Comparison of ENCODE assay signal across 2 cellular contexts in genomic region chr22:41593336-41593960, GRCh38. TPM values are rescaled to one million over a fixed set of nuclear protein-coding genes. Genes with fewer than 3 reads are reported as not detected.
"Had no signal": no experiment of that assay in that cellular context is flagged by ENCODE, and none has a peak within 500 bp of the region (broad histone marks: within the 10 kb centered on the region; RNA-seq: fewer than 3 reads in every experiment).

No MANE protein-coding gene starts in this region.

RNA-seq across cellular contexts. Expression of gene CSDC2, which starts 32.6 kb away (rescaled TPM):
- total RNA-seq: naive thymus-derived CD4-positive, alpha-beta T cell; natural killer cell had no signal
- polyA plus RNA-seq: naive thymus-derived CD4-positive, alpha-beta T cell had no signal
